Comparison of ENCODE assay signal across 20 cellular contexts in the genomic region with DNA sequence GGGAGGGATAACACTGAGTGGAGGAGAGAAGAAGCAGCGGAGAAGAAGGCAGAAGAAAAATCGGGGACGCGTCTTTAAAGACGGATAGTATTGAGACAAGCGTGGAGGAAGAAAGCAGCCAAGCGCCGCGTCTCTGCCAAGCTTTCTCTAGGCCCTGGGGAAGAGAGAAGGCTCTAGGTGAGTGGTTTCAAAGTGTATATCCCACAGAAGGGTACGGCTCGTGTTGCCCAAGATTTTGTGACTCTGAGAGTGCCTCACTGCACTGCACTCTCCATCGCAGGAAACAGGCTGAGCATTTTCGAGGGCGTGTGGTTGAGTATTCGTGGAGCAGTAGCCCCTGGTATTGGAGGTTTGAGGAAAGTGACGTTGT.
DNase-seq lines count a peak whose midpoint lies in the region; ATAC-seq and TF ChIP-seq lines count a peak whose summit lies in the region.
"Had no signal": no experiment of that assay in that cellular context is flagged by ENCODE, and none has a peak within 500 bp of the region (broad histone marks: within the 10 kb centered on the region; RNA-seq: fewer than 3 reads in every experiment).

No MANE protein-coding gene starts in this region.

- H3K4me1 ChIP-seq in endodermal cell (ENCODE audit: control insufficient read depth, insufficient read depth, low read length) (no peaks in the 10 kb centered on the region), trophoblast cell (ENCODE audit: control insufficient read depth in 1 of 2, insufficient read depth in 2 of 2, low read length in 2 of 2) (peaks cover 0 to 3% of the 10 kb centered on the region in 2 experiments), heart right ventricle (no peaks in the 10 kb centered on the region)

- H3K9me3 ChIP-seq in endodermal cell (ENCODE audit: control insufficient read depth, low read length) (no peaks in the 10 kb centered on the region), trophoblast cell (ENCODE audit: insufficient read depth, low read depth, low read length) (no peaks in the 10 kb centered on the region), heart right ventricle (peaks cover 0 to 9% (median 0%) of the 10 kb centered on the region in 11 donors)

- no peak overlapping the region for H3K14ac ChIP-seq in trophoblast cell (ENCODE audit: low read length)

- H3K27me3 ChIP-seq in endodermal cell (ENCODE audit: control insufficient read depth, insufficient read depth, low read length, poor library complexity, severe bottlenecking): peaks cover 46% of the 10 kb centered on the region
- peaks cover 13% of the 10 kb centered on the region for H3K27me3 ChIP-seq in trophoblast cell (ENCODE audit: insufficient read depth, low read length)
- peaks cover 6 to 100% (median 100%) of the 10 kb centered on the region in 7 donors for H3K27me3 ChIP-seq in heart right ventricle

- peak overlapping the region; percentile 36 for H3K4me2 ChIP-seq in trophoblast cell (ENCODE audit: low read length)
- H3K4me2 ChIP-seq: KMS-11 had no signal

- H3K4me1 Mint-ChIP-seq in activated naive CD4-positive, alpha-beta T cell treated with anti-CD3 and anti-CD28 coated beads, Interleukin-2, amount 50 U/mL, for 24 hours: no peaks in the 10 kb centered on the region
- H3K4me1 Mint-ChIP-seq in endodermal cell: peaks cover 22% of the 10 kb centered on the region

- H2BK12ac ChIP-seq in trophoblast cell (ENCODE audit: low read length): no peak overlapping the region

- no peak overlapping the region for H2AK5ac ChIP-seq in trophoblast cell (ENCODE audit: low read length)

- no peak overlapping the region for H3K4ac ChIP-seq in trophoblast cell (ENCODE audit: low read depth, low read length)

- no peak overlapping the region for H3K18ac ChIP-seq in trophoblast cell (ENCODE audit: low read length)

- H3K4me3 ChIP-seq in endodermal cell (ENCODE audit: low read length) (peak overlapping the region; percentile 61), trophoblast cell (ENCODE audit: low read depth, low read length) (no peak overlapping the region), heart right ventricle (no peak overlapping the region)

- H3K79me2 ChIP-seq in trophoblast cell (ENCODE audit: control insufficient read depth, insufficient read depth, low read length, poor library complexity): no peaks in the 10 kb centered on the region

- H3K27ac Mint-ChIP-seq in activated naive CD4-positive, alpha-beta T cell treated with anti-CD3 and anti-CD28 coated beads, Interleukin-2, amount 50 U/mL, for 24 hours: peak overlapping the region; percentile 42
- no peak overlapping the region for H3K27ac Mint-ChIP-seq in endodermal cell
- H3K27ac Mint-ChIP-seq: activated naive CD4-positive, alpha-beta T cell treated with anti-CD3 and anti-CD28 coated beads for 36 hours; effector memory CD8-positive, alpha-beta T cell; progenitor cell of endocrine pancreas had no signal

- 11 to 33% methylated on average over 10 to 16 of the region's 16 CpGs for WGBS in endodermal cell (ENCODE audit: insufficient coverage in 1 of 2, insufficient read length in 1 of 2), 2 experiments
- no CpG with 5 or more reads among the region's 16 CpGs for WGBS in trophoblast cell (ENCODE audit: extremely low coverage, insufficient coverage, insufficient read length)
- 1 to 2% methylated on average over 16 of the region's 16 CpGs for WGBS in heart right ventricle, 2 donors

- H3K36me3 ChIP-seq in endodermal cell (ENCODE audit: control insufficient read depth, insufficient read depth, low read length): no peaks in the 10 kb centered on the region
- H3K36me3 ChIP-seq in trophoblast cell (ENCODE audit: control insufficient read depth in 1 of 2, insufficient read depth in 2 of 2, low read length in 2 of 2): no peaks in the 10 kb centered on the region
- no peaks in the 10 kb centered on the region for H3K36me3 ChIP-seq in heart right ventricle

- no peak for TF ChIP-seq CTCF in endodermal cell (conservative IDR thresholded peaks at IDR 0.05)
- TF ChIP-seq CTCF in heart right ventricle (IDR thresholded peaks at IDR 0.05): no peak

- no peak for DNase-seq in activated naive CD4-positive, alpha-beta T cell treated with Interleukin-2 at 50 U/mL for 16 hours
- DNase-seq in NCI-H748 treated with DMSO at 0.1 percent for 48 hours (lab: John Stamatoyannopoulos, UW) (peak; percentile 51), endodermal cell (peak; percentile 67), trophoblast cell (no peak), NCI-H345 treated with DMSO at 0.1 percent for 48 hours (lab: John Stamatoyannopoulos, UW; ENCODE audit: unreplicated experiment) (no peak), heart right ventricle (no peak)
- DNase-seq: activated naive CD4-positive, alpha-beta T cell treated with anti-CD3 and anti-CD28 coated beads for 36 hours; central memory CD4-positive, alpha-beta T cell; DMS53; effector memory CD8-positive, alpha-beta T cell; foreskin melanocyte; GOT3; NCI-H1930; NCI-H524 treated with DMSO at 0.1 percent for 48 hours; stimulated activated CD4-positive, alpha-beta T cell treated with anti-CD3 and anti-CD28 coated beads, Interleukin-12 subunit alpha, Interleukin-12 subunit beta, amount 100 ng/mL, for 4 hours had no signal

- H3K9me3 Mint-ChIP-seq in activated naive CD4-positive, alpha-beta T cell treated with anti-CD3 and anti-CD28 coated beads, Interleukin-2, amount 50 U/mL, for 24 hours: peaks cover 37% of the 10 kb centered on the region
- H3K9me3 Mint-ChIP-seq in endodermal cell: peaks cover 8% of the 10 kb centered on the region

- H3K27ac ChIP-seq in endodermal cell (ENCODE audit: low read depth, low read length): no peak overlapping the region
- no peak overlapping the region for H3K27ac ChIP-seq in trophoblast cell (ENCODE audit: low read depth, low read length)
- no peak overlapping the region for H3K27ac ChIP-seq in heart right ventricle
- H3K27ac ChIP-seq: KMS-11, RWPE1 had no signal

- no peak overlapping the region for H3K4me3 Mint-ChIP-seq in activated naive CD4-positive, alpha-beta T cell treated with anti-CD3 and anti-CD28 coated beads, Interleukin-2, amount 50 U/mL, for 24 hours
- H3K4me3 Mint-ChIP-seq in endodermal cell: peak overlapping the region; percentile 55
- H3K4me3 Mint-ChIP-seq: activated naive CD4-positive, alpha-beta T cell treated with anti-CD3 and anti-CD28 coated beads for 36 hours; effector memory CD8-positive, alpha-beta T cell had no signal

- H3K9ac ChIP-seq in endodermal cell (ENCODE audit: extremely low read depth, low read length, poor library complexity, severe bottlenecking) (no peak overlapping the region), trophoblast cell (ENCODE audit: low read length) (no peak overlapping the region)
- H3K9ac ChIP-seq: KMS-11 had no signal

- no peak overlapping the region for H4K12ac ChIP-seq in trophoblast cell (ENCODE audit: low read depth, low read length)

- no peak overlapping the region for H2BK120ac ChIP-seq in trophoblast cell (ENCODE audit: insufficient read depth, low read length, poor library complexity)

- H2AFZ ChIP-seq in trophoblast cell (ENCODE audit: insufficient read depth, low read length, poor library complexity): no peak overlapping the region

- no peaks in the 10 kb centered on the region for H3K79me1 ChIP-seq in trophoblast cell (ENCODE audit: low read length)

- H3K36me3 Mint-ChIP-seq in activated naive CD4-positive, alpha-beta T cell treated with anti-CD3 and anti-CD28 coated beads, Interleukin-2, amount 50 U/mL, for 24 hours: peaks cover 20% of the 10 kb centered on the region
- H3K36me3 Mint-ChIP-seq in endodermal cell (ENCODE audit: low read depth): no peaks in the 10 kb centered on the region

- no peak overlapping the region for H3K23ac ChIP-seq in trophoblast cell (ENCODE audit: low read length)

- ATAC-seq in heart right ventricle (no peak), GM19351 (IDR thresholded peaks at IDR 0.05; ENCODE audit: unreplicated experiment) (no peak)
- ATAC-seq: effector memory CD8-positive, alpha-beta T cell had no signal

- no peak overlapping the region for H4K91ac ChIP-seq in trophoblast cell (ENCODE audit: low read depth, low read length)

- H2BK5ac ChIP-seq in trophoblast cell (ENCODE audit: low read depth, low read length, poor library complexity): no peak overlapping the region

- H3K27me3 Mint-ChIP-seq in activated naive CD4-positive, alpha-beta T cell treated with anti-CD3 and anti-CD28 coated beads, Interleukin-2, amount 50 U/mL, for 24 hours: peaks cover 61% of the 10 kb centered on the region
- H3K27me3 Mint-ChIP-seq in endodermal cell (ENCODE audit: insufficient read depth): peaks cover 80% of the 10 kb centered on the region

- intact Hi-C loops in heart right ventricle (cut with DNase I): no loop called here

- H4K8ac ChIP-seq in trophoblast cell (ENCODE audit: low read depth, low read length): no peak overlapping the region

Comparison
In these comparisons a context has a peak if more than half of its experiments do, and no peak if none do; other contexts are left out.
1. DNase-seq: peak in NCI-H748 treated with DMSO at 0.1 percent for 48 hours (single experiment) and endodermal cell (single experiment); none in activated naive CD4-positive, alpha-beta T cell treated with Interleukin-2 at 50 U/mL for 16 hours (single experiment), trophoblast cell (0 of 2), NCI-H345 treated with DMSO at 0.1 percent for 48 hours (single experiment) and heart right ventricle (0 of 2).